In the genomic region with DNA sequence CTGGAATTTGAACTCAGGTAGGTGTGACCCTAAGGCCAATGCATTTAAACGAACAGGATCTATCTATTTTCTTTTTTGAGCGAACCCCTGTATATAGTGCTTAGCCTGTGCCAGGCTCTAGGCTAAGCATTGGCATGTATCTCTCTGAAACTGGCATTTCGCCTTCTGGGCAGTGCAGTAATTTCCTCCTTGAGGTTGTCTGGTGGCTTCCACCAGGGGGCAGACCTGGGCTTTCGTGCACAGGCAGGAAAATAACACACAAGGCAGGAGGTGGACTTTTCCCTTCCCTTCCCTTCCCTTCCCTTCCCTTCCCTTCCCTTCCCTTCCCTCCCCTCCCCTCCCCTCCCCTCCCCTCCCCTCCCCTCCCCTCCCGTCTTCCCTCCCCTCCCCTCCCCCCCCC, we compare ENCODE assay signal across 8 cellular contexts. TPM values are rescaled to one million over a fixed set of nuclear protein-coding genes. Genes with fewer than 3 reads are reported as not detected.
DNase-seq lines count a peak whose midpoint lies in the region; ATAC-seq and TF ChIP-seq lines count a peak whose summit lies in the region.

No MANE protein-coding gene starts in this region.

- H3K27me3 ChIP-seq in CD4-positive, CD25-positive, alpha-beta regulatory T cell (ENCODE audit: control insufficient read depth, insufficient read depth, low read length), result no peaks in the 10 kb centered on the region

- peaks cover 37% of the 10 kb centered on the region for H3K27me3 Mint-ChIP-seq in CD4-positive, CD25-positive, alpha-beta regulatory T cell
- no peaks in the 10 kb centered on the region for H3K27me3 Mint-ChIP-seq in activated T-cell treated with anti-CD3 and anti-CD28 coated beads, Interleukin-2, amount 50 U/mL, for 4 hours (ENCODE audit: low read depth)
- peaks cover 21% of the 10 kb centered on the region for H3K27me3 Mint-ChIP-seq in neural crest cell (ENCODE audit: low read depth)
- H3K27me3 Mint-ChIP-seq in stimulated activated naive CD8-positive, alpha-beta T cell treated with anti-CD3 and anti-CD28 coated beads, Interleukin-15, amount 100 ng/mL, for 72 hours, result peaks cover 8% of the 10 kb centered on the region

- no peak overlapping the region for H3K4me3 ChIP-seq in CD4-positive, CD25-positive, alpha-beta regulatory T cell (ENCODE audit: low read depth, low read length)

- DNase-seq in CD4-positive, CD25-positive, alpha-beta regulatory T cell, result peak; percentile 62 to 76 (median 67)
- peak; percentile 63 for DNase-seq in HK-2 (ENCODE audit: unreplicated experiment)
- DNase-seq in OCI-M1 (lab: John Stamatoyannopoulos, UW), result peak; percentile 77
- DNase-seq in activated T-cell treated with anti-CD3 and anti-CD28 coated beads, Interleukin-2, amount 50 U/mL, for 4 hours, result peak; percentile 79
- DNase-seq in fibroblast of peridontal ligament (ENCODE audit: extremely low read depth), result peak; percentile 40
- DNase-seq in neural crest cell (ENCODE audit: low read depth, low spot score), result peak; percentile 70
- peak; percentile 60 to 64 for DNase-seq in stimulated activated naive CD8-positive, alpha-beta T cell treated with anti-CD3 and anti-CD28 coated beads, Interleukin-15, amount 100 ng/mL, for 72 hours

- H3K4me3 Mint-ChIP-seq in CD4-positive, CD25-positive, alpha-beta regulatory T cell, result no peak overlapping the region
- H3K4me3 Mint-ChIP-seq in activated T-cell treated with anti-CD3 and anti-CD28 coated beads, Interleukin-2, amount 50 U/mL, for 4 hours, result no peak overlapping the region
- H3K4me3 Mint-ChIP-seq in neural crest cell, result no peak overlapping the region
- H3K4me3 Mint-ChIP-seq in stimulated activated naive CD8-positive, alpha-beta T cell treated with anti-CD3 and anti-CD28 coated beads, Interleukin-15, amount 100 ng/mL, for 72 hours, result no peak overlapping the region

- no peaks in the 10 kb centered on the region for H3K9me3 ChIP-seq in CD4-positive, CD25-positive, alpha-beta regulatory T cell (ENCODE audit: control insufficient read depth in 2 of 2, low read length in 2 of 2)

- no peaks in the 10 kb centered on the region for H3K9me3 Mint-ChIP-seq in CD4-positive, CD25-positive, alpha-beta regulatory T cell
- H3K9me3 Mint-ChIP-seq in activated T-cell treated with anti-CD3 and anti-CD28 coated beads, Interleukin-2, amount 50 U/mL, for 4 hours, result no peaks in the 10 kb centered on the region
- no peaks in the 10 kb centered on the region for H3K9me3 Mint-ChIP-seq in neural crest cell
- H3K9me3 Mint-ChIP-seq in stimulated activated naive CD8-positive, alpha-beta T cell treated with anti-CD3 and anti-CD28 coated beads, Interleukin-15, amount 100 ng/mL, for 72 hours, result no peaks in the 10 kb centered on the region

- ATAC-seq in CD4-positive, CD25-positive, alpha-beta regulatory T cell (ENCODE audit: low read depth in 2 of 2), result peak in 1 of 2 donors; percentile 58
- peak; percentile 61 to 80 for ATAC-seq in activated T-cell treated with anti-CD3 and anti-CD28 coated beads, Interleukin-2, amount 50 U/mL, for 4 hours
- ATAC-seq in stimulated activated naive CD8-positive, alpha-beta T cell treated with anti-CD3 and anti-CD28 coated beads, Interleukin-15, amount 100 ng/mL, for 72 hours, result peak; percentile 76
- ATAC-seq in GM21576 (IDR thresholded peaks at IDR 0.05; ENCODE audit: unreplicated experiment), result no peak

- TF ChIP-seq CTCF in neural crest cell (conservative IDR thresholded peaks at IDR 0.05), result peak; percentile 71

- H3K27ac Mint-ChIP-seq in CD4-positive, CD25-positive, alpha-beta regulatory T cell, result no peak overlapping the region
- no peak overlapping the region for H3K27ac Mint-ChIP-seq in neural crest cell (ENCODE audit: unreplicated experiment)
- H3K27ac Mint-ChIP-seq in stimulated activated naive CD8-positive, alpha-beta T cell treated with anti-CD3 and anti-CD28 coated beads, Interleukin-15, amount 100 ng/mL, for 72 hours, result no peak overlapping the region

- H3K36me3 ChIP-seq in CD4-positive, CD25-positive, alpha-beta regulatory T cell (ENCODE audit: control insufficient read depth, insufficient read depth, low read length), result no peaks in the 10 kb centered on the region

- peaks cover 10% of the 10 kb centered on the region for H3K4me1 ChIP-seq in CD4-positive, CD25-positive, alpha-beta regulatory T cell (ENCODE audit: control insufficient read depth, insufficient read depth, low read length, poor library complexity, severe bottlenecking)

- H3K36me3 Mint-ChIP-seq in CD4-positive, CD25-positive, alpha-beta regulatory T cell, result no peaks in the 10 kb centered on the region
- no peaks in the 10 kb centered on the region for H3K36me3 Mint-ChIP-seq in activated T-cell treated with anti-CD3 and anti-CD28 coated beads, Interleukin-2, amount 50 U/mL, for 4 hours (ENCODE audit: insufficient read depth)
- no peaks in the 10 kb centered on the region for H3K36me3 Mint-ChIP-seq in neural crest cell (ENCODE audit: low read depth)

- peaks cover 0 to 12% (median 6%) of the 10 kb centered on the region in 4 donors for H3K4me1 Mint-ChIP-seq in CD4-positive, CD25-positive, alpha-beta regulatory T cell
- peaks cover 11% of the 10 kb centered on the region for H3K4me1 Mint-ChIP-seq in activated T-cell treated with anti-CD3 and anti-CD28 coated beads, Interleukin-2, amount 50 U/mL, for 4 hours (ENCODE audit: low read depth)
- no peaks in the 10 kb centered on the region for H3K4me1 Mint-ChIP-seq in neural crest cell
- H3K4me1 Mint-ChIP-seq in stimulated activated naive CD8-positive, alpha-beta T cell treated with anti-CD3 and anti-CD28 coated beads, Interleukin-15, amount 100 ng/mL, for 72 hours, result peaks cover 19% of the 10 kb centered on the region

- no peak overlapping the region for H3K27ac ChIP-seq in CD4-positive, CD25-positive, alpha-beta regulatory T cell (ENCODE audit: insufficient read depth, low read length, poor library complexity, severe bottlenecking)

RNA-seq across cellular contexts. Expression of a gene that starts 34.4 kb away (rescaled TPM):
- total RNA-seq in CD4-positive, CD25-positive, alpha-beta regulatory T cell, result 83.1 TPM
- polyA plus RNA-seq in CD4-positive, CD25-positive, alpha-beta regulatory T cell, result 10 to 100 TPM; 37.4 to 54.7 (median 47.5) TPM
- 10 to 100 TPM; 41.4 to 66.8 (median 63.3) TPM for total RNA-seq in activated T-cell treated with anti-CD3 and anti-CD28 coated beads, Interleukin-2, amount 50 U/mL, for 4 hours
- total RNA-seq in neural crest cell, result 0.77 and 0.80 TPM in 2 replicates

RNA-seq across cellular contexts. Expression of a gene that starts 46.6 kb away (rescaled TPM):
- total RNA-seq in CD4-positive, CD25-positive, alpha-beta regulatory T cell, result not detected
- polyA plus RNA-seq in CD4-positive, CD25-positive, alpha-beta regulatory T cell, result not detected
- not detected for total RNA-seq in activated T-cell treated with anti-CD3 and anti-CD28 coated beads, Interleukin-2, amount 50 U/mL, for 4 hours
- not detected in 2 replicates for total RNA-seq in neural crest cell

Comparison
In these comparisons a context has a peak if more than half of its experiments do, and no peak if none do; other contexts are left out.
1. RNA of a gene that starts 34.4 kb away (total RNA-seq): 83.1 TPM in CD4-positive, CD25-positive, alpha-beta regulatory T cell (single experiment) and 41.4 to 66.8 TPM in activated T-cell treated with anti-CD3 and anti-CD28 coated beads, Interleukin-2, amount 50 U/mL, for 4 hours; 0.77 to 0.80 TPM in neural crest cell; every median in the first group is over 10 times any median in the second.
2. Peak in every context shown above with its lines, with median percentiles within 50 percentile points of each other: DNase-seq.